ENCODE assay signal across 8 cellular contexts in the genomic region with DNA sequence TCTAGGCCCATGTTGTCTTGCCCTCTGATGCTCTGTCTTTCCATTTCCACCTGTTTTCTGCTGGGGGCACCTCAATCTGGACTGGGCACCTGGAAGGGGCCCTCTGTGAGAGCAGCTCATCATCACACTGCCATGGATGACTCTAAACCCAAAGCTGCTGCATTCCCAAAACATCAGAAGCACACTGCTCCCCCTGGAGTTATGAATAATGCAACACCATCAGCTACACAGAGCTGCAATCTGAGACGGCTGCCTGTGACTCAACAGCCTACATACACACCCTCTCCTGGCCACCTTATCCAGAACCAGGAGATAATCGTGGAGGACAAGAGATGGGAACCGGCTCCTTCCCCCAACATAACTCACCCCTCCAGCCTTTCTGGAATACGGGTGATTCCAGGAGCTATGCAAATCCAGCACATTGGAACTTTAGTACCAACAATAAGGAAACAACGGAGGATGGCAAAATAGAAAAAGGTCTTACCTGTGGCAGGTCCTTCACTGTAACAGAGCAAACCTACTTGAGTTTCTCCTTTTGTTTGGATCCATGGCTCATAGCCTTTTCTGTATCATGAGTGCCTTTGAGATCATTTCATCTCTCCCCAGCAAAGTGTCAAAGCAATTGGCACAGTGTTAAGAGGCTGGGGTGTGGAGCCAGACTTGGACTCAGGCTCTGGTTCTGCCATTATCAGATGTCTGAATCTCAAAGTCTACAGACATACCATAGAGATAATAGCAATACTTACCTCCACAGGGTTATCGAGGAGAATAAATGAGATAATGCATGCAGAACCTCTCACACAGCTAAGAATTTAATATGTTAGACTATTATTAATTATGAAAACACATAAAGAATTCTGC. TPM values are rescaled to one million over a fixed set of nuclear protein-coding genes. Genes with fewer than 3 reads are reported as not detected.
A peak's percentile ranks its signal among the peaks of the same experiment; 100 is the strongest.
DNase-seq lines count a peak whose midpoint lies in the region; TF ChIP-seq lines count a peak whose summit lies in the region.

No MANE protein-coding gene starts in this region.

- POLR2A ChIA-PET in BJ (lab: Charles Lee) = no interaction called here

- TF ChIP-seq CTCF in BJ (IDR thresholded peaks at IDR 0.05; ENCODE audit: insufficient read depth, low read depth, low read length) (peak; percentile 66), neural crest cell (conservative IDR thresholded peaks at IDR 0.05) (peak; percentile 61)

- H3K36me3 ChIP-seq in BJ (ENCODE audit: control insufficient read depth, insufficient read depth, low read length) = peaks cover 1% of the 10 kb centered on the region; the same call in 1 of the 2 replicates

- no peaks in the 10 kb centered on the region for H3K27me3 Mint-ChIP-seq in neural crest cell (ENCODE audit: low read depth)

- CTCF ChIA-PET in BJ (lab: Yijun Ruan, JAX) = interaction anchor here (0.6 to 8.6 kb wide), 25 partner anchors 9 to 131 kb away, joined by 3 to 132 read pairs (median 5); partner anchors contain the start of gene RNF19B

- H3K27ac ChIP-seq in epithelial cell of prostate = peak overlapping the region; percentile 64

- no peaks in the 10 kb centered on the region for H3K9me3 Mint-ChIP-seq in neural crest cell

- no peaks in the 10 kb centered on the region for H3K27me3 ChIP-seq in BJ (ENCODE audit: control insufficient read depth, insufficient read depth, low read length)

- H3K4me3 Mint-ChIP-seq in neural crest cell = no peak overlapping the region

- H3K36me3 Mint-ChIP-seq in neural crest cell (ENCODE audit: low read depth) = peaks cover 3% of the 10 kb centered on the region

- H3K27ac Mint-ChIP-seq in neural crest cell (ENCODE audit: unreplicated experiment) = no peak overlapping the region

- no peak overlapping the region for H3K4me3 ChIP-seq in BJ (ENCODE audit: low read depth, low read length)

- peaks cover 25% of the 10 kb centered on the region for H3K4me1 Mint-ChIP-seq in neural crest cell

- DNase-seq in BJ (ENCODE audit: low read depth) = peak; percentile 43
- peak; percentile 69 for DNase-seq in H4 (ENCODE audit: low spot score)
- peak; percentile 88 for DNase-seq in RKO (ENCODE audit: low spot score)
- no peak for DNase-seq in epithelial cell of prostate (ENCODE audit: low read depth, low spot score)
- DNase-seq in neural crest cell (ENCODE audit: low read depth, low spot score) = no peak
- no peak for DNase-seq in epidermal melanocyte (ENCODE audit: insufficient read length, low spot score)
- no peak for DNase-seq in NCI-H2081 treated with DMSO at 0.1 percent for 48 hours (lab: John Stamatoyannopoulos, UW)
- DNase-seq in activated CD4-positive, alpha-beta T cell treated with anti-CD3 and anti-CD28 coated beads, Interleukin-2, amount 50 U/mL, for 48 hours = no peak

RNA-seq across cellular contexts. Expression of gene AK2, which starts 29.3 kb away (rescaled TPM):
- polyA plus RNA-seq in BJ (2011; rRNA removed) = 131 and 150 TPM in 2 replicates
- polyA minus RNA-seq in BJ (2011; rRNA and poly(A)+ RNA removed) = 32.4 and 45.1 TPM in 2 replicates
- total RNA-seq in H4 (2014; rRNA removed; shearing (Covaris generic)) = 178 and 192 TPM in 2 replicates
- total RNA-seq in neural crest cell = 134 and 135 TPM in 2 replicates

RNA-seq across cellular contexts. Expression of gene RNF19B, which starts 42.8 kb away (rescaled TPM):
- 7.7 and 8.2 TPM in 2 replicates for polyA plus RNA-seq in BJ (2011; rRNA removed)
- polyA minus RNA-seq in BJ (2011; rRNA and poly(A)+ RNA removed) = 8.2 and 10.8 TPM in 2 replicates
- total RNA-seq in H4 (2014; rRNA removed; shearing (Covaris generic)) = 7.5 and 9.7 TPM in 2 replicates
- 14.9 and 16.0 TPM in 2 replicates for total RNA-seq in neural crest cell

Comparison
In these comparisons a context has a peak if more than half of its experiments do, and no peak if none do; other contexts are left out.
1. DNase-seq: peak in BJ (single experiment), H4 (single experiment) and RKO (single experiment); none in epithelial cell of prostate (single experiment), neural crest cell (single experiment), epidermal melanocyte (single experiment), NCI-H2081 treated with DMSO at 0.1 percent for 48 hours (single experiment) and activated CD4-positive, alpha-beta T cell treated with anti-CD3 and anti-CD28 coated beads, Interleukin-2, amount 50 U/mL, for 48 hours (0 of 2).